ENCODE assay signal across 33 cellular contexts in genomic region chr1:6948861-6949260, GRCh38.
A peak's percentile ranks its signal among the peaks of the same experiment; 100 is the strongest.
DNase-seq lines count a peak whose midpoint lies in the region; ATAC-seq, FAIRE-seq and TF ChIP-seq lines count a peak whose summit lies in the region.
"Had no signal": no experiment of that assay in that cellular context is flagged by ENCODE, and none has a peak within 500 bp of the region (broad histone marks: within the 10 kb centered on the region; RNA-seq: fewer than 3 reads in every experiment).

No MANE protein-coding gene starts in this region.

- TF ChIP-seq POLR2A in K562 (conservative IDR thresholded peaks at IDR 0.05) (no peak), H54 (IDR thresholded peaks at IDR 0.05; ENCODE audit: low read depth, low read length) (no peak)

- WGBS in K562 (ENCODE audit: insufficient coverage, low coverage, missing lambda C conversion rate): 1% methylated on average over 4 of the region's 4 CpGs

- H3K36me3 ChIP-seq in K562 (ENCODE audit: control insufficient read depth, insufficient read depth, low read length): no peaks in the 10 kb centered on the region
- H3K36me3 ChIP-seq: neutrophil, stomach, tibial artery, vagina had no signal

- intact Hi-C loops in K562 (cut with micrococcal nuclease): no loop called here
- intact Hi-C loops in activated naive CD4-positive, alpha-beta T cell treated with anti-CD3 and anti-CD28 coated beads for 36 hours (cut with micrococcal nuclease): no loop called here

- FAIRE-seq in K562 (lab: Jason Lieb, UNC): no peak
- no peak for FAIRE-seq in H54 (lab: Jason Lieb, UNC)
- FAIRE-seq: colon, GM18507, GM19239 had no signal

- no peak for TF ChIP-seq EP300 in K562 (IDR thresholded peaks at IDR 0.05; ENCODE audit: low read length)

- no peaks in the 10 kb centered on the region for H3K79me2 ChIP-seq in K562 (ENCODE audit: control insufficient read depth, insufficient read depth, low read length)

- peaks cover 19 to 44% of the 10 kb centered on the region in 2 experiments for H3K27me3 ChIP-seq in K562 (ENCODE audit: control insufficient read depth in 2 of 2, insufficient read depth in 2 of 2, low read length in 2 of 2)
- H3K27me3 ChIP-seq: neutrophil, tibial artery, vagina had no signal

- no peak for DNase-seq in activated naive CD8-positive, alpha-beta T cell treated with anti-CD3 and anti-CD28 coated beads, Interleukin-2, amount 50 U/mL, for 24 hours
- no peak for DNase-seq in activated naive CD8-positive, alpha-beta T cell treated with anti-CD3 and anti-CD28 coated beads for 36 hours
- DNase-seq in NCI-H524 (lab: John Stamatoyannopoulos, UW) (peak; percentile 96 to 99), K562 (ENCODE audit: extremely low read depth in 1 of 4, low spot score in 3 of 4) (no peak), retina (peak; percentile 39), H54 (ENCODE audit: insufficient read length, low spot score) (no peak)
- DNase-seq in activated naive CD4-positive, alpha-beta T cell treated with anti-CD3 and anti-CD28 coated beads for 36 hours: no peak
- DNase-seq: activated CD4-positive, alpha-beta memory T cell treated with anti-CD3 and anti-CD28 coated beads for 36 hours; activated naive CD4-positive, alpha-beta T cell treated with Interleukin-2 at 50 U/mL for 16 hours; amniotic stem cell; Calu3; CD4-positive, CD25-positive, alpha-beta regulatory T cell; effector CD4-positive, alpha-beta T cell; H9; islet precursor cell; MV-4-11; NCI-H146; NCI-H526; PC-9; right cardiac atrium; Right ventricle myocardium superior; stimulated activated CD4-positive, alpha-beta T cell treated with anti-CD3 and anti-CD28 coated beads, Interleukin-1b, Interleukin-23, amount 100 ng/mL, for 48 hours; stomach; tibial artery had no signal

- H3K9me3 Mint-ChIP-seq in activated naive CD8-positive, alpha-beta T cell treated with anti-CD3 and anti-CD28 coated beads, Interleukin-2, amount 50 U/mL, for 24 hours: no peaks in the 10 kb centered on the region
- no peaks in the 10 kb centered on the region for H3K9me3 Mint-ChIP-seq in activated naive CD8-positive, alpha-beta T cell treated with anti-CD3 and anti-CD28 coated beads for 36 hours
- no peaks in the 10 kb centered on the region for H3K9me3 Mint-ChIP-seq in activated naive CD4-positive, alpha-beta T cell treated with anti-CD3 and anti-CD28 coated beads for 36 hours
- H3K9me3 Mint-ChIP-seq: activated CD4-positive, alpha-beta memory T cell treated with anti-CD3 and anti-CD28 coated beads for 36 hours; CD4-positive, CD25-positive, alpha-beta regulatory T cell; H9; T-helper 1 cell treated with Interleukin-12 subunit alpha and Interleukin-12 subunit beta and Interleukin-4 antibody, amounts not matched to agents 30 μg/mL and 1 μg/mL, for 36 hours had no signal

- no peaks in the 10 kb centered on the region for H3K36me3 Mint-ChIP-seq in activated naive CD8-positive, alpha-beta T cell treated with anti-CD3 and anti-CD28 coated beads, Interleukin-2, amount 50 U/mL, for 24 hours (ENCODE audit: low read depth)
- H3K36me3 Mint-ChIP-seq in activated naive CD8-positive, alpha-beta T cell treated with anti-CD3 and anti-CD28 coated beads for 36 hours: no peaks in the 10 kb centered on the region
- H3K36me3 Mint-ChIP-seq in activated naive CD4-positive, alpha-beta T cell treated with anti-CD3 and anti-CD28 coated beads for 36 hours (ENCODE audit: low read depth): no peaks in the 10 kb centered on the region
- H3K36me3 Mint-ChIP-seq: activated CD4-positive, alpha-beta memory T cell treated with anti-CD3 and anti-CD28 coated beads for 36 hours; CD4-positive, CD25-positive, alpha-beta regulatory T cell had no signal

- no peak overlapping the region for H3K4me3 Mint-ChIP-seq in activated naive CD8-positive, alpha-beta T cell treated with anti-CD3 and anti-CD28 coated beads, Interleukin-2, amount 50 U/mL, for 24 hours
- no peak overlapping the region for H3K4me3 Mint-ChIP-seq in activated naive CD8-positive, alpha-beta T cell treated with anti-CD3 and anti-CD28 coated beads for 36 hours
- H3K4me3 Mint-ChIP-seq in activated naive CD4-positive, alpha-beta T cell treated with anti-CD3 and anti-CD28 coated beads for 36 hours: no peak overlapping the region
- H3K4me3 Mint-ChIP-seq: activated CD4-positive, alpha-beta memory T cell treated with anti-CD3 and anti-CD28 coated beads for 36 hours; CD4-positive, CD25-positive, alpha-beta regulatory T cell; H9; T-helper 1 cell treated with Interleukin-12 subunit alpha and Interleukin-12 subunit beta and Interleukin-4 antibody, amounts not matched to agents 30 μg/mL and 1 μg/mL, for 36 hours had no signal

- H4K20me1 ChIP-seq in K562 (replicated peaks; ENCODE audit: control insufficient read depth, insufficient read depth, low read length): peaks cover 13% of the 10 kb centered on the region

- peaks cover 15% of the 10 kb centered on the region for H3K4me1 Mint-ChIP-seq in activated naive CD8-positive, alpha-beta T cell treated with anti-CD3 and anti-CD28 coated beads, Interleukin-2, amount 50 U/mL, for 24 hours
- H3K4me1 Mint-ChIP-seq in activated naive CD8-positive, alpha-beta T cell treated with anti-CD3 and anti-CD28 coated beads for 36 hours: peaks cover 3% of the 10 kb centered on the region
- no peaks in the 10 kb centered on the region for H3K4me1 Mint-ChIP-seq in activated naive CD4-positive, alpha-beta T cell treated with anti-CD3 and anti-CD28 coated beads for 36 hours (ENCODE audit: low read depth)
- H3K4me1 Mint-ChIP-seq: CD4-positive, CD25-positive, alpha-beta regulatory T cell had no signal

- no peak overlapping the region for H3K27ac ChIP-seq in K562 (ENCODE audit: extremely low read depth, low read depth, low read length)
- H3K27ac ChIP-seq: neutrophil, PC-9, stomach, tibial artery, vagina had no signal

- H3K27ac Mint-ChIP-seq in activated naive CD8-positive, alpha-beta T cell treated with anti-CD3 and anti-CD28 coated beads, Interleukin-2, amount 50 U/mL, for 24 hours: peak overlapping the region; percentile 41
- no peak overlapping the region for H3K27ac Mint-ChIP-seq in activated naive CD8-positive, alpha-beta T cell treated with anti-CD3 and anti-CD28 coated beads for 36 hours
- H3K27ac Mint-ChIP-seq in activated naive CD4-positive, alpha-beta T cell treated with anti-CD3 and anti-CD28 coated beads for 36 hours: no peak overlapping the region
- H3K27ac Mint-ChIP-seq: activated CD4-positive, alpha-beta memory T cell treated with anti-CD3 and anti-CD28 coated beads for 36 hours; T-helper 1 cell treated with Interleukin-12 subunit alpha and Interleukin-12 subunit beta and Interleukin-4 antibody, amounts not matched to agents 30 μg/mL and 1 μg/mL, for 36 hours had no signal

- BruUV-seq in K562 (replicated peaks; lab: Mats Ljungman, UMichigan): no TSS peak

- no peak for TF ChIP-seq RAD21 in K562 (CRISPR knock-in tag; conservative IDR thresholded peaks at IDR 0.05 in 1 of 2, IDR thresholded peaks at IDR 0.05 in 1 of 2)

- in situ Hi-C loops in K562 (cut with MboI): no loop called here

- H3K9ac ChIP-seq in K562 (ENCODE audit: insufficient read depth in 1 of 2, low read depth in 2 of 2, low read length in 2 of 2): no peak overlapping the region

- no peaks in the 10 kb centered on the region for H3K9me3 ChIP-seq in K562 (replicated peaks; ENCODE audit: control insufficient read depth, insufficient read depth, low read depth, low read length)
- H3K9me3 ChIP-seq: neutrophil, stomach, tibial artery, vagina had no signal

- peak; percentile 78 for ATAC-seq in activated naive CD8-positive, alpha-beta T cell treated with anti-CD3 and anti-CD28 coated beads, Interleukin-2, amount 50 U/mL, for 24 hours
- no peak for ATAC-seq in K562
- no peak for ATAC-seq in GM21619 (IDR thresholded peaks at IDR 0.05; ENCODE audit: unreplicated experiment)
- ATAC-seq: activated CD4-positive, CD25-positive, alpha-beta regulatory T cell treated with anti-CD3 and anti-CD28 coated beads, Interleukin-2, amount 50 U/mL, for 24 hours; SK-N-SH treated with all-trans-retinoic acid at 6 μM for 48 hours had no signal

- no peaks in the 10 kb centered on the region for H3K4me1 ChIP-seq in K562 (replicated peaks in 1 of 2; ENCODE audit: control insufficient read depth in 2 of 2, insufficient read depth in 2 of 2, low read length in 2 of 2)
- H3K4me1 ChIP-seq: stomach, tibial artery, vagina had no signal

- POLR2A ChIA-PET in K562 (lab: Yijun Ruan, JAX): interaction anchor here (0.8 kb wide), 1 partner anchor 10 kb away, joined by 5 read pairs; no protein-coding TSS in a partner anchor

- H2AFZ ChIP-seq in K562 (ENCODE audit: low read depth, low read length): no peak overlapping the region
- H2AFZ ChIP-seq: PC-9 had no signal

- H3K4me3 ChIP-seq in K562: no peak overlapping the region
- H3K4me3 ChIP-seq: PC-9, stomach, tibial artery, vagina had no signal

- H3K9me1 ChIP-seq in K562 (ENCODE audit: control insufficient read depth, insufficient read depth, low read length): no peaks in the 10 kb centered on the region

- H3K4me2 ChIP-seq in K562 (ENCODE audit: insufficient read depth, low read length): no peak overlapping the region
- H3K4me2 ChIP-seq: PC-9 had no signal

- H3K27me3 Mint-ChIP-seq in activated naive CD8-positive, alpha-beta T cell treated with anti-CD3 and anti-CD28 coated beads, Interleukin-2, amount 50 U/mL, for 24 hours: no peaks in the 10 kb centered on the region
- no peaks in the 10 kb centered on the region for H3K27me3 Mint-ChIP-seq in activated naive CD8-positive, alpha-beta T cell treated with anti-CD3 and anti-CD28 coated beads for 36 hours
- no peaks in the 10 kb centered on the region for H3K27me3 Mint-ChIP-seq in activated naive CD4-positive, alpha-beta T cell treated with anti-CD3 and anti-CD28 coated beads for 36 hours (ENCODE audit: low read depth)
- H3K27me3 Mint-ChIP-seq: activated CD4-positive, alpha-beta memory T cell treated with anti-CD3 and anti-CD28 coated beads for 36 hours had no signal

- CTCF ChIA-PET in K562 (lab: Yijun Ruan, JAX; ENCODE audit: low intra/inter-chr PET ratio): no interaction called here
- CTCF ChIA-PET in activated naive CD4-positive, alpha-beta T cell treated with anti-CD3 and anti-CD28 coated beads for 36 hours (lab: Charles Lee): no interaction called here

- TF ChIP-seq CTCF in K562 (IDR thresholded peaks at IDR 0.05 in 2 of 3, conservative IDR thresholded peaks at IDR 0.05 in 1 of 3; ENCODE audit: insufficient read depth in 2 of 3, low read depth in 1 of 3, low read length in 3 of 3): no peak

TF ChIP-seq in K562, 482 proteins besides CTCF, POLR2A, EP300 and RAD21 (continues in another document):
- TF ChIP-seq FOSL1 (tag; conservative IDR thresholded peaks at IDR 0.05) (peak; percentile 93), JUND (IDR thresholded peaks at IDR 0.05; ENCODE audit: borderline replicate concordance, low read depth, low read length) (peak; percentile 17; the same call in 1 of the 2 replicates), JUND (tag; IDR thresholded peaks at IDR 0.05; ENCODE audit: borderline replicate concordance, low read depth, low read length) (no peak), ARID1B (IDR thresholded peaks at IDR 0.05) (peak; percentile 41; the same call in 1 of the 2 replicates), CXXC5 (CRISPR knock-in tag; IDR thresholded peaks at IDR 0.05) (no peak)

Comparison
In these comparisons a context has a peak if more than half of its experiments do, and no peak if none do; other contexts are left out.
1. DNase-seq: peak in NCI-H524 (2 of 2) and retina (single experiment); none in activated naive CD8-positive, alpha-beta T cell treated with anti-CD3 and anti-CD28 coated beads, Interleukin-2, amount 50 U/mL, for 24 hours (single experiment), activated naive CD8-positive, alpha-beta T cell treated with anti-CD3 and anti-CD28 coated beads for 36 hours (single experiment), K562 (0 of 4), H54 (single experiment) and activated naive CD4-positive, alpha-beta T cell treated with anti-CD3 and anti-CD28 coated beads for 36 hours (single experiment).